Comparison of ENCODE assay signal across 1 cellular context in the genomic region with DNA sequence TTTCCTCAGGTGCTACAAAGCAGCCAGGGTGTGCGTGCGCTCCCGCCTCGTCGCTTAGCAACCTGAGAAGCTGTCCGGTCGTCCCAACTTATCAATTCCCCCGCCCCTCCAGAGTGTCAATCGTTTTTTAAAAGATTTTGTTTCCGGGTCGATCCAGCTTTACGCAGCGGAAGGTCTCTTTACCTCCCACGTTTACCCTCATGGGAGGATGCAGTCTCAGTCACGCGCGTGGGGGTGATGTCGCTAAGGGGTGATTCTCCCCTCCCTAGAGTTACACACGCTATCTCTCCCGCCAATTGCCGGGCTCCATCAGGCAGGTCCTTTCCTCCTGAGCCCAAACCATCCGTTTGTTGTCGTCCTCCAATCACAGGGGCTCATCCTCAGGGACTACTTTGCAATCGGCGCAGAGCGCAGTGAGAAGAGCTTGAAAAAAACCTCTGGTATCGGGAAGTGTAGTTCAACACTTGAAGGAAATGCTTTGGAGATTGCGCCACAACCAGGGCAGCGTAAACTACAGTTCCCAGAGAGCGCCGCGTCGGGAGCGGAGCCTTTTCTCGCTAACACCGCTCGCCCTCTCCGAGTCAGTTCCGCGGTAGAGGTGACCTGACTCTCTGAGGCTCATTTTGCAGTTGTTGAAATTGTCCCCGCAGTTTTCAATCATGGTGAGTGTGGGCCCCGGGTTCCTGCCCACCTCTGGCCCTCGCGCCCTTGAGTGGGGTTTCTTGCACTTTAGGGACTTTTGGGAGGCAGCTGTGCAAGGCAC.
TF ChIP-seq lines count a peak whose summit lies in the region.

MDH1 (plus strand) TSS at position 579 of the 763 bp plus-strand sequence; CDS start at position 660, 81 bp downstream.
A gene with protein sequence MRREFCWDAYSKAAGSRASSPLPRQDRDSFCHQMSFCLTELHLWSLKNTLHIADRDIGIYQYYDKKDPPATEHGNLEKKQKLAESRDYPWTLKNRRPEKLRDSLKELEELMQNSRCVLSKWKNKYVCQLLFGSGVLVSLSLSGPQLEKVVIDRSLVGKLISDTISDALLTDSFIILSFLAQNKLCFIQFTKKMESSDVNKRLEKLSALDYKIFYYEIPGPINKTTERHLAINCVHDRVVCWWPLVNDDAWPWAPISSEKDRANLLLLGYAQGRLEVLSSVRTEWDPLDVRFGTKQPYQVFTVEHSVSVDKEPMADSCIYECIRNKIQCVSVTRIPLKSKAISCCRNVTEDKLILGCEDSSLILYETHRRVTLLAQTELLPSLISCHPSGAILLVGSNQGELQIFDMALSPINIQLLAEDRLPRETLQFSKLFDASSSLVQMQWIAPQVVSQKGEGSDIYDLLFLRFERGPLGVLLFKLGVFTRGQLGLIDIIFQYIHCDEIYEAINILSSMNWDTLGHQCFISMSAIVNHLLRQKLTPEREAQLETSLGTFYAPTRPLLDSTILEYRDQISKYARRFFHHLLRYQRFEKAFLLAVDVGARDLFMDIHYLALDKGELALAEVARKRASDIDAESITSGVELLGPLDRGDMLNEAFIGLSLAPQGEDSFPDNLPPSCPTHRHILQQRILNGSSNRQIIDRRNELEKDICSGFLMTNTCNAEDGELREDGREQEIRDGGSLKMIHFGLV (minus strand): TSS at position 93 of the 763 bp plus-strand sequence. CDS start 206 bp downstream, outside the sequence.

TF ChIP-seq in K562, 482 proteins besides CTCF, POLR2A, EP300 and RAD21 (continued from another document and continues in another):
- no peak for TF ChIP-seq ZBTB49 (CRISPR knock-in tag; IDR thresholded peaks at IDR 0.05; ENCODE audit: borderline replicate concordance)
- TF ChIP-seq SP1 (CRISPR knock-in tag; IDR thresholded peaks at IDR 0.05), result peak; percentile 67
- no peak for TF ChIP-seq U2AF2 (optimal IDR thresholded peaks at IDR 0.05; ENCODE audit: low read depth, low read length)
- no peak for TF ChIP-seq PTBP1 (IDR thresholded peaks at IDR 0.05; ENCODE audit: low read depth, low read length)
- TF ChIP-seq ZBTB1 (CRISPR knock-in tag; IDR thresholded peaks at IDR 0.05; ENCODE audit: borderline replicate concordance, low read depth), result no peak
- no peak for TF ChIP-seq ELK1 (CRISPR knock-in tag; IDR thresholded peaks at IDR 0.05)
- peak; percentile 97 for TF ChIP-seq ESRRA (IDR thresholded peaks at IDR 0.05; ENCODE audit: borderline replicate concordance, low read depth)
- TF ChIP-seq YY1 (IDR thresholded peaks at IDR 0.05; ENCODE audit: borderline replicate concordance in 1 of 3, control insufficient read depth in 1 of 3, extremely low read depth in 1 of 3, insufficient read depth in 3 of 3, insufficient read length in 1 of 3, insufficient replicate concordance in 2 of 3, low read depth in 1 of 3, low read length in 2 of 3), result peak in 2 of 3 experiments; percentile 31 to 55
- peak; percentile 96 for TF ChIP-seq ZNF644 (tag; IDR thresholded peaks at IDR 0.05; ENCODE audit: low read depth)
- peak; percentile 69 for TF ChIP-seq ZNF134 (CRISPR knock-in tag; conservative IDR thresholded peaks at IDR 0.05)
- TF ChIP-seq HSF4 (CRISPR knock-in tag; IDR thresholded peaks at IDR 0.05; ENCODE audit: borderline replicate concordance), result no peak; the same call in 1 of the 2 replicates
- peak; percentile 72 for TF ChIP-seq EGR1 (conservative IDR thresholded peaks at IDR 0.05)
- TF ChIP-seq PHF20 (IDR thresholded peaks at IDR 0.05; ENCODE audit: partially characterized antibody), result peak; percentile 22
- TF ChIP-seq, protein P1, sequence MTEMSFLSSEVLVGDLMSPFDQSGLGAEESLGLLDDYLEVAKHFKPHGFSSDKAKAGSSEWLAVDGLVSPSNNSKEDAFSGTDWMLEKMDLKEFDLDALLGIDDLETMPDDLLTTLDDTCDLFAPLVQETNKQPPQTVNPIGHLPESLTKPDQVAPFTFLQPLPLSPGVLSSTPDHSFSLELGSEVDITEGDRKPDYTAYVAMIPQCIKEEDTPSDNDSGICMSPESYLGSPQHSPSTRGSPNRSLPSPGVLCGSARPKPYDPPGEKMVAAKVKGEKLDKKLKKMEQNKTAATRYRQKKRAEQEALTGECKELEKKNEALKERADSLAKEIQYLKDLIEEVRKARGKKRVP (CRISPR knock-in tag; IDR thresholded peaks at IDR 0.05), result peak; percentile 65; the same call in 1 of the 2 replicates
- no peak for TF ChIP-seq RBM39 (optimal IDR thresholded peaks at IDR 0.05; ENCODE audit: low read depth, low read length)
- peak; percentile 17 for TF ChIP-seq RBM25 (IDR thresholded peaks at IDR 0.05; ENCODE audit: low read depth, low read length, severe bottlenecking)
- no peak for TF ChIP-seq HDAC3 (IDR thresholded peaks at IDR 0.05; ENCODE audit: borderline replicate concordance, partially characterized antibody)
- TF ChIP-seq ZNF398 (CRISPR knock-in tag; IDR thresholded peaks at IDR 0.05), result no peak
- TF ChIP-seq C11orf30 (IDR thresholded peaks at IDR 0.05; ENCODE audit: low read depth), result peak; percentile 89
- no peak for TF ChIP-seq JUNB (CRISPR knock-in tag; conservative IDR thresholded peaks at IDR 0.05)
- TF ChIP-seq ZNF778 (CRISPR knock-in tag; IDR thresholded peaks at IDR 0.05), result no peak
- no peak for TF ChIP-seq DNMT1 (IDR thresholded peaks at IDR 0.05)
- no peak for TF ChIP-seq ZNF79 (CRISPR knock-in tag; IDR thresholded peaks at IDR 0.05; ENCODE audit: low read depth)
- TF ChIP-seq ZBTB5 (IDR thresholded peaks at IDR 0.05), result 0 out of 2 replicates have a peak, but pooled peaks have one; percentile 12
- TF ChIP-seq SIRT6 (IDR thresholded peaks at IDR 0.05; ENCODE audit: low read depth, low read length), result no peak
- TF ChIP-seq ZNF12 (CRISPR knock-in tag; IDR thresholded peaks at IDR 0.05), result no peak
- peak; percentile 99 for TF ChIP-seq HCFC1 (IDR thresholded peaks at IDR 0.05; ENCODE audit: low read depth, low read length)
- no peak for TF ChIP-seq ZBTB8A (IDR thresholded peaks at IDR 0.05; ENCODE audit: partially characterized antibody)
- peak; percentile 69 for TF ChIP-seq ZNF175 (CRISPR knock-in tag; IDR thresholded peaks at IDR 0.05; ENCODE audit: low read depth)
- peak; percentile 48 for TF ChIP-seq FOSL1 (tag; conservative IDR thresholded peaks at IDR 0.05)
- no peak for TF ChIP-seq ZNF318 (IDR thresholded peaks at IDR 0.05; ENCODE audit: borderline replicate concordance in 1 of 2, low read depth in 1 of 2)
- TF ChIP-seq DPF2 (IDR thresholded peaks at IDR 0.05), result peak; percentile 23; the same call in 1 of the 2 replicates
- TF ChIP-seq, protein P2, sequence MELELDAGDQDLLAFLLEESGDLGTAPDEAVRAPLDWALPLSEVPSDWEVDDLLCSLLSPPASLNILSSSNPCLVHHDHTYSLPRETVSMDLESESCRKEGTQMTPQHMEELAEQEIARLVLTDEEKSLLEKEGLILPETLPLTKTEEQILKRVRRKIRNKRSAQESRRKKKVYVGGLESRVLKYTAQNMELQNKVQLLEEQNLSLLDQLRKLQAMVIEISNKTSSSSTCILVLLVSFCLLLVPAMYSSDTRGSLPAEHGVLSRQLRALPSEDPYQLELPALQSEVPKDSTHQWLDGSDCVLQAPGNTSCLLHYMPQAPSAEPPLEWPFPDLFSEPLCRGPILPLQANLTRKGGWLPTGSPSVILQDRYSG (tag; conservative IDR thresholded peaks at IDR 0.05; ENCODE audit: low read depth), result peak; percentile 91
